30 cellular contexts compared by ENCODE assay signal in genomic region chr10:70206762-70207161, GRCh38. TPM values are rescaled to one million over a fixed set of nuclear protein-coding genes. Genes with fewer than 3 reads are reported as not detected.
DNase-seq lines count a peak whose midpoint lies in the region; ATAC-seq, FAIRE-seq and TF ChIP-seq lines count a peak whose summit lies in the region.
"Had no signal": no experiment of that assay in that cellular context is flagged by ENCODE, and none has a peak within 500 bp of the region (broad histone marks: within the 10 kb centered on the region; RNA-seq: fewer than 3 reads in every experiment).

No MANE protein-coding gene starts in this region.

- intact Hi-C loops in HepG2 (cut with micrococcal nuclease; ENCODE audit: unreplicated experiment) = no loop called here
- intact Hi-C loops in right lobe of liver (cut with DNase I) = no loop called here
- intact Hi-C loops in K562 (cut with micrococcal nuclease) = no loop called here

- H3K27me3 ChIP-seq in HepG2 (ENCODE audit: control insufficient read depth in 1 of 2, insufficient read depth in 2 of 2, low read length in 2 of 2) = no peaks in the 10 kb centered on the region
- no peaks in the 10 kb centered on the region for H3K27me3 ChIP-seq in right lobe of liver
- no peaks in the 10 kb centered on the region for H3K27me3 ChIP-seq in K562 (ENCODE audit: control insufficient read depth in 2 of 2, insufficient read depth in 2 of 2, low read length in 2 of 2)
- H3K27me3 ChIP-seq: BE2C; BLaER1; BLaER1 treated with 17β-estradiol and CSF1 and Interleukin-3, amounts not matched to agents 10 nM and 100 nM had no signal

- no peaks in the 10 kb centered on the region for H3K9me1 ChIP-seq in K562 (ENCODE audit: control insufficient read depth, insufficient read depth, low read length)

- H4K20me1 ChIP-seq in HepG2 (ENCODE audit: insufficient read depth, low read length) (no peaks in the 10 kb centered on the region), K562 (replicated peaks; ENCODE audit: control insufficient read depth, insufficient read depth, low read length) (no peaks in the 10 kb centered on the region; the same call in 1 of the 2 replicates)

- no peak overlapping the region for H2AFZ ChIP-seq in HepG2 (ENCODE audit: low read length)
- no peak overlapping the region for H2AFZ ChIP-seq in K562 (ENCODE audit: low read depth, low read length)

- H3K36me3 ChIP-seq in HepG2 (replicated peaks in 1 of 2; ENCODE audit: control insufficient read depth in 1 of 2, insufficient read depth in 2 of 2, low read length in 2 of 2) (peaks cover 20 to 74% of the 10 kb centered on the region in 2 experiments; a peak in 4 of 5 replicates), right lobe of liver (peaks cover 7 to 72% (median 46%) of the 10 kb centered on the region in 4 donors), K562 (ENCODE audit: control insufficient read depth, insufficient read depth, low read length) (peaks cover 97% of the 10 kb centered on the region)

- no TSS peak for BruUV-seq in HepG2 (replicated peaks; lab: Mats Ljungman, UMichigan)
- BruUV-seq in K562 (replicated peaks; lab: Mats Ljungman, UMichigan) = no TSS peak

- WGBS in HepG2 (ENCODE audit: low lambda C conversion rate) = over 99% methylated on average over 5 of the region's 5 CpGs
- 95% methylated on average over 4 of the region's 5 CpGs for WGBS in right lobe of liver (ENCODE audit: insufficient coverage, low coverage, low lambda C conversion rate, missing lambda C conversion rate)
- WGBS in K562 (ENCODE audit: insufficient coverage, low coverage, missing lambda C conversion rate) = 83% methylated on average over 1 of the region's 5 CpGs

- POLR2A ChIA-PET in HepG2 (lab: Yijun Ruan, JAX) = no interaction called here
- POLR2A ChIA-PET in K562 (lab: Yijun Ruan, JAX) = interaction anchor here (0.7 to 1.0 kb wide), 2 partner anchors 9 to 15 kb away, joined by 3 to 4 read pairs; no protein-coding TSS in a partner anchor

- ATAC-seq in HepG2 (no peak), right lobe of liver (no peak), K562 (no peak)
- ATAC-seq: A549; CD8-positive, alpha-beta T cell had no signal

- H3K9me3 ChIP-seq in HepG2 (ENCODE audit: low read length) (no peaks in the 10 kb centered on the region), right lobe of liver (no peaks in the 10 kb centered on the region), K562 (replicated peaks; ENCODE audit: control insufficient read depth, insufficient read depth, low read depth, low read length) (no peaks in the 10 kb centered on the region)
- H3K9me3 ChIP-seq: A549; BE2C; BLaER1; BLaER1 treated with 17β-estradiol and CSF1 and Interleukin-3, amounts not matched to agents 10 nM and 100 nM; Caco-2 had no signal

- H3K4me2 ChIP-seq in HepG2 (ENCODE audit: low read depth, low read length) (no peak overlapping the region), K562 (ENCODE audit: insufficient read depth, low read length) (no peak overlapping the region)
- H3K4me2 ChIP-seq: A549; BLaER1; BLaER1 treated with 17β-estradiol and CSF1 and Interleukin-3, amounts not matched to agents 10 nM and 100 nM had no signal

- H3K27ac ChIP-seq in HepG2 (ENCODE audit: extremely low read length, insufficient read depth, low read length) = no peak overlapping the region
- no peak overlapping the region for H3K27ac ChIP-seq in right lobe of liver
- no peak overlapping the region for H3K27ac ChIP-seq in K562 (ENCODE audit: extremely low read depth, low read depth, low read length)
- H3K27ac ChIP-seq: 22Rv1; A549; BLaER1; BLaER1 treated with 17β-estradiol and CSF1 and Interleukin-3, amounts not matched to agents 10 nM and 100 nM; C4-2B had no signal

- TF ChIP-seq EP300 in HepG2 (IDR thresholded peaks at IDR 0.05; ENCODE audit: low read depth in 2 of 2, low read length in 2 of 2) (no peak), HepG2 (CRISPR knock-in tag; IDR thresholded peaks at IDR 0.05; ENCODE audit: borderline replicate concordance) (no peak), K562 (IDR thresholded peaks at IDR 0.05; ENCODE audit: low read length) (no peak)

- H3K4me3 ChIP-seq in HepG2 (replicated peaks in 1 of 3; ENCODE audit: insufficient read depth in 1 of 3, low read depth in 2 of 3, low read length in 3 of 3) (no peak overlapping the region), right lobe of liver (no peak overlapping the region), K562 (no peak overlapping the region)
- H3K4me3 ChIP-seq: A549; BLaER1; BLaER1 treated with 17β-estradiol and CSF1 and Interleukin-3, amounts not matched to agents 10 nM and 100 nM had no signal

- H3K4me1 ChIP-seq in HepG2 (ENCODE audit: insufficient read depth, low read length) (no peaks in the 10 kb centered on the region), right lobe of liver (no peaks in the 10 kb centered on the region), K562 (replicated peaks in 1 of 2; ENCODE audit: control insufficient read depth in 2 of 2, insufficient read depth in 2 of 2, low read length in 2 of 2) (no peaks in the 10 kb centered on the region)
- H3K4me1 ChIP-seq: A549; BE2C; BLaER1; BLaER1 treated with 17β-estradiol and CSF1 and Interleukin-3, amounts not matched to agents 10 nM and 100 nM; Caco-2 had no signal

- TF ChIP-seq CTCF in HepG2 (CRISPR knock-in tag; IDR thresholded peaks at IDR 0.05) (no peak), right lobe of liver (IDR thresholded peaks at IDR 0.05) (no peak), K562 (IDR thresholded peaks at IDR 0.05 in 2 of 3, conservative IDR thresholded peaks at IDR 0.05 in 1 of 3; ENCODE audit: insufficient read depth in 2 of 3, low read depth in 1 of 3, low read length in 3 of 3) (no peak)

- TF ChIP-seq RAD21 in HepG2 (CRISPR knock-in tag; IDR thresholded peaks at IDR 0.05) (no peak), K562 (CRISPR knock-in tag; conservative IDR thresholded peaks at IDR 0.05 in 1 of 2, IDR thresholded peaks at IDR 0.05 in 1 of 2) (no peak)

- H3K79me2 ChIP-seq in HepG2 (ENCODE audit: insufficient read depth, low read length) (no peaks in the 10 kb centered on the region), K562 (ENCODE audit: control insufficient read depth, insufficient read depth, low read length) (no peaks in the 10 kb centered on the region)

- CTCF ChIA-PET in HepG2 (lab: Yijun Ruan, JAX; ENCODE audit: low intra/inter-chr PET ratio, low total read pairs) (no interaction called here), K562 (lab: Yijun Ruan, JAX; ENCODE audit: low intra/inter-chr PET ratio) (no interaction called here)

- DNase-seq in HepG2 (ENCODE audit: low spot score) = no peak
- DNase-seq in right lobe of liver = no peak
- DNase-seq in K562 (ENCODE audit: extremely low read depth in 1 of 4, low spot score in 3 of 4) = no peak
- DNase-seq in OCI-M1 (lab: John Stamatoyannopoulos, UW) = no peak
- DNase-seq: 8988T; ACHN; AML-193; BE2C; C1 segment of cervical spinal cord; Caco-2; Calu3; CD4-positive, alpha-beta memory T cell; CD4-positive, alpha-beta T cell; CD4-positive, CD25-positive, alpha-beta regulatory T cell; CD8-positive, alpha-beta memory T cell; CD8-positive, alpha-beta T cell; COR-L47; DMS 273 treated with DMSO at 0.1 percent for 48 hours; DMS153; DMS53; DMS79; DMS79 treated with DMSO at 0.1 percent for 48 hours; DND-41; EL had no signal

- no peak overlapping the region for H3K9ac ChIP-seq in HepG2 (ENCODE audit: insufficient read depth, low read depth, low read length)
- no peak overlapping the region for H3K9ac ChIP-seq in K562 (ENCODE audit: insufficient read depth in 1 of 2, low read depth in 2 of 2, low read length in 2 of 2)
- H3K9ac ChIP-seq: BLaER1; BLaER1 treated with 17β-estradiol and CSF1 and Interleukin-3, amounts not matched to agents 10 nM and 100 nM had no signal

- FAIRE-seq in HepG2 (lab: Jason Lieb, UNC) (no peak), K562 (lab: Jason Lieb, UNC) (no peak)
- FAIRE-seq: A549, D721Med had no signal

- in situ Hi-C loops in HepG2 (cut with HindIII; ENCODE audit: extremely low pct_ligation_motif_present, low pct_unique_long_range_greater_than_20kb) (no loop called here), K562 (cut with MboI) (no loop called here)

- TF ChIP-seq POLR2A in HepG2 (IDR thresholded peaks at IDR 0.05; ENCODE audit: insufficient read depth in 1 of 2, low read depth in 2 of 2, low read length in 2 of 2) (no peak), right lobe of liver (IDR thresholded peaks at IDR 0.05) (no peak), K562 (conservative IDR thresholded peaks at IDR 0.05) (no peak)

RNA-seq across cellular contexts. Expression of gene PPA1, which starts 26.5 kb away (rescaled TPM):
- total RNA-seq in HepG2 (2016; rRNA removed; fragmentation: Illumina TruSeq; extraction: Trizol) (250 and 371 TPM in 2 replicates), right lobe of liver (100 to 1,000 TPM in 3 of 6 experiments, 10 to 100 TPM in 3; 64.8 to 133 (median 95.7) TPM), K562 (2014; rRNA removed) (378 and 453 TPM in 2 replicates), K562 (2014; rRNA removed; fragmentation: Illumina TruSeq; extraction: Trizol) (635 and 699 TPM in 2 replicates), K562 (2015; rRNA removed; fragmentation: Illumina TruSeq; extraction: Trizol) (463 and 482 TPM in 2 replicates), K562 (2021) (418 and 448 TPM in 2 replicates)
- total RNA-seq in HepG2 (2016; cell fraction: cytosol; rRNA removed; fragmentation: Illumina TruSeq; extraction: Trizol; ENCODE audit: low read depth) = 82.0 and 100 TPM in 2 replicates
- 255 and 390 TPM in 2 replicates for total RNA-seq in HepG2 (2016; cell fraction: insoluble cytoplasmic fraction; rRNA removed; fragmentation: Illumina TruSeq; extraction: Trizol)
- 165 and 176 TPM in 2 replicates for total RNA-seq in HepG2 (2016; cell fraction: membrane; rRNA removed; fragmentation: Illumina TruSeq; extraction: Trizol)
- 97.3 and 103 TPM in 2 replicates for total RNA-seq in HepG2 (2016; cell fraction: nucleus; rRNA removed; fragmentation: Illumina TruSeq; extraction: Trizol)
- polyA plus RNA-seq in HepG2 (2011; rRNA removed) (104 and 136 TPM in 2 replicates), K562 (2011; rRNA removed) (408 and 606 TPM in 2 replicates), K562 (2014; fragmentation: Illumina TruSeq; extraction: Trizol) (454 and 471 TPM in 2 replicates), K562 (2014; fragmentation: Nextera tagmentation; extraction: Ambion mirVana) (100 to 1,000 TPM; 301 to 366 TPM), K562 (2014; rRNA removed) (591 and 627 TPM in 2 replicates)
- 79.2 and 103 TPM in 2 replicates for polyA plus RNA-seq in HepG2 (2011; cell fraction: cytosol; rRNA removed)
- polyA plus RNA-seq in HepG2 (2011; cell fraction: nucleus; rRNA removed) = 29.6 and 38.4 TPM in 2 replicates
- 160 and 173 TPM in 2 replicates for polyA plus RNA-seq in HepG2 (2012)
- polyA plus RNA-seq in HepG2 (2016; cell fraction: cytosol; fragmentation: Illumina TruSeq; extraction: Trizol; ENCODE audit: low read depth) = 83.3 and 87.7 TPM in 2 replicates
- polyA plus RNA-seq in HepG2 (2016; cell fraction: insoluble cytoplasmic fraction; fragmentation: Illumina TruSeq; extraction: Trizol; ENCODE audit: low read depth) = 345 and 373 TPM in 2 replicates
- polyA plus RNA-seq in HepG2 (2016; cell fraction: membrane; fragmentation: Illumina TruSeq; extraction: Trizol; ENCODE audit: low read depth) = 131 and 143 TPM in 2 replicates
- 129 and 132 TPM in 2 replicates for polyA plus RNA-seq in HepG2 (2016; cell fraction: nucleus; fragmentation: Illumina TruSeq; extraction: Trizol; ENCODE audit: insufficient read depth, low read depth)
- polyA minus RNA-seq in HepG2 (2011; rRNA and poly(A)+ RNA removed; ENCODE audit: low replicate concordance) = 27.3 and 92.0 TPM in 2 replicates
- polyA minus RNA-seq in HepG2 (2011; cell fraction: cytosol; rRNA and poly(A)+ RNA removed) = 75.4 and 86.8 TPM in 2 replicates
- 78.9 and 82.8 TPM in 2 replicates for polyA minus RNA-seq in HepG2 (2011; cell fraction: nucleus; rRNA and poly(A)+ RNA removed)
- total RNA-seq in K562 (2011; cell fraction: chromatin; rRNA removed; ENCODE audit: low replicate concordance) = 63.9 and 181 TPM in 2 replicates
- 50.4 and 54.7 TPM in 2 replicates for total RNA-seq in K562 (2011; cell fraction: nucleolus; rRNA removed)
- 123 and 276 TPM in 2 replicates for total RNA-seq in K562 (2011; cell fraction: nucleoplasm; rRNA removed)
- 122 and 218 TPM in 2 replicates for polyA plus RNA-seq in K562 (2011; cell fraction: cytosol; rRNA removed)
- 92.6 and 127 TPM in 2 replicates for polyA plus RNA-seq in K562 (2011; cell fraction: nucleus; rRNA removed)
- polyA plus RNA-seq in K562 (2012) = 299 and 379 TPM in 2 replicates
- 573 and 613 TPM in 2 replicates for polyA minus RNA-seq in K562 (2011; rRNA and poly(A)+ RNA removed)
- 121 and 162 TPM in 2 replicates for polyA minus RNA-seq in K562 (2011; cell fraction: cytosol; rRNA and poly(A)+ RNA removed)
- polyA minus RNA-seq in K562 (2011; cell fraction: nucleus; rRNA and poly(A)+ RNA removed) = 49.1 and 87.5 TPM in 2 replicates

RNA-seq across cellular contexts. Expression of gene SAR1A, which starts 36.4 kb away (rescaled TPM):
- total RNA-seq in HepG2 (2016; rRNA removed; fragmentation: Illumina TruSeq; extraction: Trizol) (104 and 117 TPM in 2 replicates), right lobe of liver (10 to 100 TPM; 35.3 to 77.5 (median 61.0) TPM), K562 (2014; rRNA removed) (63.0 and 68.5 TPM in 2 replicates), K562 (2014; rRNA removed; fragmentation: Illumina TruSeq; extraction: Trizol) (96.9 and 105 TPM in 2 replicates), K562 (2015; rRNA removed; fragmentation: Illumina TruSeq; extraction: Trizol) (79.4 and 84.9 TPM in 2 replicates), K562 (2021) (119 and 123 TPM in 2 replicates)
- total RNA-seq in HepG2 (2016; cell fraction: cytosol; rRNA removed; fragmentation: Illumina TruSeq; extraction: Trizol; ENCODE audit: low read depth) = 53.7 and 67.8 TPM in 2 replicates
- total RNA-seq in HepG2 (2016; cell fraction: insoluble cytoplasmic fraction; rRNA removed; fragmentation: Illumina TruSeq; extraction: Trizol) = 98.6 and 118 TPM in 2 replicates
- total RNA-seq in HepG2 (2016; cell fraction: membrane; rRNA removed; fragmentation: Illumina TruSeq; extraction: Trizol) = 40.3 and 46.7 TPM in 2 replicates
- 88.9 and 106 TPM in 2 replicates for total RNA-seq in HepG2 (2016; cell fraction: nucleus; rRNA removed; fragmentation: Illumina TruSeq; extraction: Trizol)
- polyA plus RNA-seq in HepG2 (2011; rRNA removed) (42.7 and 51.4 TPM in 2 replicates), K562 (2011; rRNA removed) (123 and 129 TPM in 2 replicates), K562 (2014; fragmentation: Illumina TruSeq; extraction: Trizol) (73.8 and 76.6 TPM in 2 replicates), K562 (2014; fragmentation: Nextera tagmentation; extraction: Ambion mirVana) (100 to 1,000 TPM; 115 to 132 TPM), K562 (2014; rRNA removed) (53.0 and 55.8 TPM in 2 replicates)
- 18.7 and 26.3 TPM in 2 replicates for polyA plus RNA-seq in HepG2 (2011; cell fraction: cytosol; rRNA removed)
- 20.6 and 21.6 TPM in 2 replicates for polyA plus RNA-seq in HepG2 (2011; cell fraction: nucleus; rRNA removed)
- polyA plus RNA-seq in HepG2 (2012) = 43.4 and 54.2 TPM in 2 replicates
- 17.3 and 19.4 TPM in 2 replicates for polyA plus RNA-seq in HepG2 (2016; cell fraction: cytosol; fragmentation: Illumina TruSeq; extraction: Trizol; ENCODE audit: low read depth)
- 65.1 and 69.7 TPM in 2 replicates for polyA plus RNA-seq in HepG2 (2016; cell fraction: insoluble cytoplasmic fraction; fragmentation: Illumina TruSeq; extraction: Trizol; ENCODE audit: low read depth)
- polyA plus RNA-seq in HepG2 (2016; cell fraction: membrane; fragmentation: Illumina TruSeq; extraction: Trizol; ENCODE audit: low read depth) = 14.1 and 16.4 TPM in 2 replicates
- polyA plus RNA-seq in HepG2 (2016; cell fraction: nucleus; fragmentation: Illumina TruSeq; extraction: Trizol; ENCODE audit: insufficient read depth, low read depth) = 125 and 135 TPM in 2 replicates
- 86.9 and 186 TPM in 2 replicates for polyA minus RNA-seq in HepG2 (2011; rRNA and poly(A)+ RNA removed; ENCODE audit: low replicate concordance)
- polyA minus RNA-seq in HepG2 (2011; cell fraction: cytosol; rRNA and poly(A)+ RNA removed) = 41.2 and 47.2 TPM in 2 replicates
- 43.6 and 52.5 TPM in 2 replicates for polyA minus RNA-seq in HepG2 (2011; cell fraction: nucleus; rRNA and poly(A)+ RNA removed)
- total RNA-seq in K562 (2011; cell fraction: chromatin; rRNA removed; ENCODE audit: low replicate concordance) = 82.1 and 152 TPM in 2 replicates
- 47.0 and 49.2 TPM in 2 replicates for total RNA-seq in K562 (2011; cell fraction: nucleolus; rRNA removed)
- total RNA-seq in K562 (2011; cell fraction: nucleoplasm; rRNA removed) = 98.8 and 142 TPM in 2 replicates
- polyA plus RNA-seq in K562 (2011; cell fraction: cytosol; rRNA removed) = 22.7 and 40.1 TPM in 2 replicates
- polyA plus RNA-seq in K562 (2011; cell fraction: nucleus; rRNA removed) = 35.5 and 56.1 TPM in 2 replicates
- 40.2 and 56.6 TPM in 2 replicates for polyA plus RNA-seq in K562 (2012)
- 168 and 183 TPM in 2 replicates for polyA minus RNA-seq in K562 (2011; rRNA and poly(A)+ RNA removed)
- 51.8 and 62.8 TPM in 2 replicates for polyA minus RNA-seq in K562 (2011; cell fraction: cytosol; rRNA and poly(A)+ RNA removed)
- 19.5 and 37.4 TPM in 2 replicates for polyA minus RNA-seq in K562 (2011; cell fraction: nucleus; rRNA and poly(A)+ RNA removed)

Comparison
In these comparisons a context has a peak if more than half of its experiments do, and no peak if none do; other contexts are left out.
1. Of the 241 proteins assayed by ChIP-seq in both HepG2 and K562: peak only in HepG2: PCBP2; only in K562: PCBP1; in both: HNRNPK; in neither: 238.